ENCODE assay signal across 2 cellular contexts in the genomic region with DNA sequence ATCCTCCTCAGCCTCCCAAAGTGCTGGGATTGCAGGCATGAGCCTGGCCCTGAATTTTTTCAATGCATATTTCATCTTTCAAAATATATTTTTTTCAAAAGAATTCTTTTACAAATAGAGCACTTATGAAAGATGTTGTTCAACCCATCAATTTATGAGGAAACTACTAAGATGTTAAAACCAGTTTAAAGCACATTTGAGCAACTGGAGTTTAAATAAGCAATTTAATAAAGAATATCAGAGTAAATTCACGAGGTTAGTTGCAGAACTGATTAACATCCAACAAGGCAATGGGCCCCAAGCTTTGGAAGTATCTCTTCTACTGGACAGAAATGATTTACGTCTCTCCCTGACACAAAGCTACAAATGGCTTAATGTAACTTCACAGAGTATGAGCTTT.
A peak's percentile ranks its signal among the peaks of the same experiment; 100 is the strongest.
TF ChIP-seq lines count a peak whose summit lies in the region.

No MANE protein-coding gene starts in this region.

TF ChIP-seq in HepG2, 621 proteins besides CTCF, POLR2A, EP300 and RAD21:
- TF ChIP-seq, protein P1, sequence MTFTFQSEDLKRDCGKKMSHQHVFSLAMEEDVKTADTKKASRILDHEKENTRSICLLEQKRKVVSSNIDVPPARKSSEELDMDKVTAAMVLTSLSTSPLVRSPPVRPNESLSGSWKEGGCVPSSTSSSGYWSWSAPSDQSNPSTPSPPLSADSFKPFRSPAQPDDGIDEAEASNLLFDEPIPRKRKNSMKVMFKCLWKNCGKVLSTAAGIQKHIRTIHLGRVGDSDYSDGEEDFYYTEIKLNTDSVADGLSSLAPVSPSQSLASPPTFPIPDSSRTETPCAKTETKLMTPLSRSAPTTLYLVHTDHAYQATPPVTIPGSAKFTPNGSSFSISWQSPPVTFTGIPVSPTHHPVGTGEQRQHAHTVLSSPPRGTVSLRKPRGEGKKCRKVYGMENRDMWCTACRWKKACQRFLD (CRISPR knock-in tag; IDR thresholded peaks at IDR 0.05; ENCODE audit: borderline replicate concordance), result no peak
- TF ChIP-seq ZNF510 (CRISPR knock-in tag; IDR thresholded peaks at IDR 0.05; ENCODE audit: low read depth), result peak; percentile 94; the same call in 1 of the 2 replicates
TF ChIP-seq in HepG2: peak in this region for 1.

TF ChIP-seq in HEK293, 187 proteins besides CTCF, POLR2A, EP300 and RAD21:
- TF ChIP-seq ZNF510 (tag by site-specific recombination; IDR thresholded peaks at IDR 0.05; ENCODE audit: insufficient replicate concordance) (peak; percentile 100), ZNF311 (tag by site-specific recombination; IDR thresholded peaks at IDR 0.05; ENCODE audit: borderline replicate concordance) (no peak), OSR2 (tag by site-specific recombination; IDR thresholded peaks at IDR 0.05) (no peak), SETDB1 (IDR thresholded peaks at IDR 0.05; ENCODE audit: insufficient read length, low read length) (peak; percentile 67)
TF ChIP-seq in HEK293: peak in this region for 2.
